ENCODE assay signal across 34 cellular contexts in the genomic region with DNA sequence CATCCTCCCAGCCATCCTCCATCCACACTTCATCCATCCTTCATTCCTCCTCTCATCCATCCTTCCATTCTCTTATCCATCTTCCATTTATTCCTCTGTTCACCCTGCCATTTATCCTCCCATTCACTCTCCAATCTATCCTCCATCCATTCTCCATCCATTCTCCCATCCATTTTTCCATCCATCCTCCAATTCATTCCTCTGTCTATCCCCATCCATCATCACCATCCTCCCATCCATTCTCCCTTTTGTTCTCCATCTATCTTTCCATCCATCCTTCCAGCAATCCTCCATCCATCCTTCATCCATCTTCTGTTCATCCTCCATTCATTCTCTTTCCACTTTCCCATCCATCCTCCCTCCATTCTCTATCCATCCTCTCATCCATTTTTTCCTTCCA. TPM values are rescaled to one million over a fixed set of nuclear protein-coding genes. Genes with fewer than 3 reads are reported as not detected.
"Had no signal": no experiment of that assay in that cellular context is flagged by ENCODE, and none has a peak within 500 bp of the region (broad histone marks: within the 10 kb centered on the region; RNA-seq: fewer than 3 reads in every experiment).

No MANE protein-coding gene starts in this region.

- H3K27me3 ChIP-seq: colonic mucosa had no signal

- H3K27me3 Mint-ChIP-seq: dendritic cell treated with granulocyte-macrophage colony-stimulating factor and Interleukin-4, amounts not matched to agents 40 ng/mL and 50 ng/mL, for 4 days had no signal

- H3K27ac Mint-ChIP-seq: dendritic cell treated with granulocyte-macrophage colony-stimulating factor and Interleukin-4, amounts not matched to agents 40 ng/mL and 50 ng/mL, for 4 days; effector memory CD8-positive, alpha-beta T cell; endodermal cell; mesothelial cell of epicardium had no signal

- H3K9me3 Mint-ChIP-seq: effector memory CD8-positive, alpha-beta T cell had no signal

- H3K4me3 ChIP-seq: colonic mucosa, esophagus squamous epithelium, gastrocnemius medialis, heart right ventricle, left lung, lower lobe of right lung, mucosa of descending colon had no signal

- FAIRE-seq: endometrium, islet of Langerhans, keratinocyte had no signal

- H3K4me1 ChIP-seq: colonic mucosa, esophagus squamous epithelium, gastrocnemius medialis, heart right ventricle, left lung, lower lobe of right lung had no signal

- DNase-seq: colonic mucosa; cortex of kidney; effector CD8-positive, alpha-beta T cell; effector memory CD8-positive, alpha-beta T cell; endodermal cell; erythroblast; esophagus squamous epithelium; foreskin fibroblast; foreskin melanocyte; gastrocnemius medialis; glutamatergic neuron; head of caudate nucleus; heart right ventricle; hippocampal formation; left cardiac atrium; left lung; left ventricle myocardium superior; lower lobe of right lung; mesenchymal stem cell; mucosa of descending colon had no signal

- H3K27ac ChIP-seq: colonic mucosa, epithelial cell of prostate, esophagus squamous epithelium, gastrocnemius medialis, heart right ventricle, left lung, lower lobe of right lung had no signal

- H3K4me3 Mint-ChIP-seq: dendritic cell treated with granulocyte-macrophage colony-stimulating factor and Interleukin-4, amounts not matched to agents 40 ng/mL and 50 ng/mL, for 4 days; effector memory CD8-positive, alpha-beta T cell; endodermal cell; mesothelial cell of epicardium had no signal

- H3K4me1 Mint-ChIP-seq: endodermal cell had no signal

- H3K9me3 ChIP-seq: colonic mucosa had no signal

- ATAC-seq: effector memory CD8-positive, alpha-beta T cell; esophagus mucosa; gastrocnemius medialis; heart right ventricle; left cardiac atrium; left lung; left ventricle myocardium superior; lower lobe of right lung; mucosa of descending colon had no signal

- H3K36me3 ChIP-seq: colonic mucosa, esophagus squamous epithelium, gastrocnemius medialis, heart right ventricle, left lung, lower lobe of right lung had no signal

RNA-seq across cellular contexts. Expression of gene IGLL1, which starts 28.7 kb away (rescaled TPM):
- total RNA-seq: colonic mucosa, dermis microvascular lymphatic vessel endothelial cell, endodermal cell, esophagus mucosa, esophagus squamous epithelium, gastrocnemius medialis, glomerular endothelial cell, heart right ventricle, kidney epithelial cell, left cardiac atrium, left lung, left ventricle myocardium superior, lower leg skin, lower lobe of right lung, lung microvascular endothelial cell, mesenteric fat pad, mesothelial cell of epicardium, mucosa of descending colon, myocyte had no signal
- polyA plus RNA-seq: heart right ventricle, keratinocyte had no signal
